Comparison of ENCODE assay signal across 1 cellular context in genomic region chr10:73110345-73110849, GRCh38.
TF ChIP-seq lines count a peak whose summit lies in the region.

Gene NUDT13, plus strand, starts transcription at chr10:73110455. Its CDS starts 3,911 bp downstream, at chr10:73114366.

TF ChIP-seq in K562, 482 proteins besides CTCF, POLR2A, EP300 and RAD21 (continued from another document and continues in another):
- TF ChIP-seq TSC22D4 (tag; IDR thresholded peaks at IDR 0.05) (no peak), HNRNPK (IDR thresholded peaks at IDR 0.05; ENCODE audit: low read depth, low read length, poor library complexity, severe bottlenecking) (no peak), HSF4 (CRISPR knock-in tag; IDR thresholded peaks at IDR 0.05; ENCODE audit: borderline replicate concordance) (no peak), ZNF124 (CRISPR knock-in tag; IDR thresholded peaks at IDR 0.05) (no peak), POLR3A (IDR thresholded peaks at IDR 0.05; ENCODE audit: borderline replicate concordance, extremely low read depth, insufficient read depth, insufficient read length) (no peak), SMARCE1 (IDR thresholded peaks at IDR 0.05) (no peak), ZNF277 (CRISPR knock-in tag; IDR thresholded peaks at IDR 0.05; ENCODE audit: borderline replicate concordance) (no peak), AFF4 (CRISPR knock-in tag; IDR thresholded peaks at IDR 0.05) (no peak), THRB (CRISPR knock-in tag; conservative IDR thresholded peaks at IDR 0.05) (0 out of 2 replicates have a peak, but pooled peaks have one; percentile 23), CC2D1A (IDR thresholded peaks at IDR 0.05) (no peak), HMG20A (CRISPR knock-in tag; conservative IDR thresholded peaks at IDR 0.05) (no peak), PATZ1 (CRISPR knock-in tag; IDR thresholded peaks at IDR 0.05; ENCODE audit: borderline replicate concordance) (no peak), CLOCK (CRISPR knock-in tag; IDR thresholded peaks at IDR 0.05; ENCODE audit: borderline replicate concordance) (no peak), ATF2 (CRISPR knock-in tag; IDR thresholded peaks at IDR 0.05) (no peak), CREB1 (IDR thresholded peaks at IDR 0.05) (no peak), CREB1 (CRISPR knock-in tag; IDR thresholded peaks at IDR 0.05) (no peak), BRF2 (IDR thresholded peaks at IDR 0.05; ENCODE audit: borderline replicate concordance, insufficient read depth, insufficient read length) (no peak), ZC3H4 (CRISPR knock-in tag; IDR thresholded peaks at IDR 0.05; ENCODE audit: borderline replicate concordance) (no peak), ELF1 (tag; IDR thresholded peaks at IDR 0.05) (peak; percentile 100), SMARCA4 (IDR thresholded peaks at IDR 0.05) (no peak), ZNF511 (CRISPR knock-in tag; IDR thresholded peaks at IDR 0.05) (no peak), HMG20B (CRISPR knock-in tag; IDR thresholded peaks at IDR 0.05) (no peak), ZBTB7A (IDR thresholded peaks at IDR 0.05; ENCODE audit: borderline replicate concordance, control insufficient read depth, low read depth, low read length) (no peak), RHOXF2B (CRISPR knock-in tag; conservative IDR thresholded peaks at IDR 0.05) (no peak), ELK3 (CRISPR knock-in tag; IDR thresholded peaks at IDR 0.05) (no peak), ZNF584 (CRISPR knock-in tag; IDR thresholded peaks at IDR 0.05; ENCODE audit: low read depth) (no peak; the same call in 1 of the 2 replicates), ZNF174 (CRISPR knock-in tag; IDR thresholded peaks at IDR 0.05) (no peak), MCM7 (IDR thresholded peaks at IDR 0.05) (no peak), ZKSCAN8 (CRISPR knock-in tag; IDR thresholded peaks at IDR 0.05) (peak; percentile 82), POLR2G (IDR thresholded peaks at IDR 0.05; ENCODE audit: low read depth, low read length) (no peak), GTF2E2 (tag; IDR thresholded peaks at IDR 0.05) (peak; percentile 9; the same call in 1 of the 2 replicates), CTBP1 (IDR thresholded peaks at IDR 0.05; ENCODE audit: borderline replicate concordance) (no peak), CBX5 (IDR thresholded peaks at IDR 0.05; ENCODE audit: borderline replicate concordance, low read depth) (no peak), ZBTB26 (CRISPR knock-in tag; IDR thresholded peaks at IDR 0.05) (no peak), ZNF695 (CRISPR knock-in tag; IDR thresholded peaks at IDR 0.05) (no peak), HEY1 (CRISPR knock-in tag; IDR thresholded peaks at IDR 0.05; ENCODE audit: borderline replicate concordance) (no peak), ZNF518B (CRISPR knock-in tag; IDR thresholded peaks at IDR 0.05) (no peak), HMBOX1 (IDR thresholded peaks at IDR 0.05) (no peak), ATF7 (IDR thresholded peaks at IDR 0.05) (no peak)
